Comparison of ENCODE assay signal across 21 cellular contexts in genomic region chr19:50450369-50451222, GRCh38. TPM values are rescaled to one million over a fixed set of nuclear protein-coding genes. Genes with fewer than 3 reads are reported as not detected.
"Had no signal": no experiment of that assay in that cellular context is flagged by ENCODE, and none has a peak within 500 bp of the region (broad histone marks: within the 10 kb centered on the region; RNA-seq: fewer than 3 reads in every experiment).

No MANE protein-coding gene starts in this region.

- H3K27me3 ChIP-seq: cardiac muscle cell had no signal

- H3K9me3 ChIP-seq: left lung, sigmoid colon, transverse colon had no signal

- H3K27me3 Mint-ChIP-seq: memory B cell; stimulated activated naive B cell treated with anti-CD40 and anti-IgM and Interleukin-4, amounts not matched to agents 10 μg/mL and 1 μg/mL and 100 μg/mL, for 72 hours had no signal

- DNase-seq: activated CD4-positive, alpha-beta T cell treated with anti-CD3 and anti-CD28 coated beads for 36 hours; activated CD8-positive, alpha-beta memory T cell treated with anti-CD3 and anti-CD28 coated beads, Interleukin-2, amount 50 U/mL, for 4 hours; activated CD8-positive, alpha-beta T cell treated with anti-CD3 and anti-CD28 coated beads for 36 hours; activated naive CD4-positive, alpha-beta T cell treated with Interleukin-2 at 50 U/mL for 16 hours; effector CD4-positive, alpha-beta T cell; foreskin melanocyte; head of caudate nucleus; sigmoid colon; stimulated activated CD4-positive, alpha-beta T cell treated with anti-CD3 and anti-CD28 coated beads, Interleukin-2, amount 100 ng/mL, for 24 hours; stimulated activated naive B cell treated with anti-CD40 and anti-IgM and Interleukin-4, amounts not matched to agents 10 μg/mL and 1 μg/mL and 100 μg/mL, for 72 hours; substantia nigra; transverse colon had no signal

- H3K4me1 Mint-ChIP-seq: activated CD4-positive, alpha-beta T cell treated with anti-CD3 and anti-CD28 coated beads for 36 hours; memory B cell had no signal

- H3K9me3 Mint-ChIP-seq: activated CD8-positive, alpha-beta T cell treated with anti-CD3 and anti-CD28 coated beads for 36 hours; activated T-helper 1 cell treated with anti-CD3 and anti-CD28 coated beads, Interleukin-12 subunit alpha, Interleukin-12 subunit beta, Interleukin-2, Interleukin-4 antibody, amounts not matched to agents 30 ng/mL and 10 ng/mL and 1 ng/mL, durations not matched to agents 14 hours and 24 hours and 36 hours; memory B cell; natural killer cell treated with Interleukin-12 subunit alpha and Interleukin-12 subunit beta and Interleukin-15 and Interleukin-18, amount 100 ng/mL, for 72 hours; stimulated activated naive B cell treated with anti-CD40 and anti-IgM and Interleukin-4, amounts not matched to agents 10 μg/mL and 1 μg/mL and 100 μg/mL, for 72 hours; T-helper 2 cell treated with Interferon-gamma antibody and Interleukin-4, amounts not matched to agents 5 μg/mL and 100 μg/mL, for 36 hours had no signal

- H3K4me3 ChIP-seq: cardiac muscle cell, left lung, sigmoid colon, transverse colon had no signal

- ATAC-seq: activated CD4-positive, alpha-beta T cell treated with anti-CD3 and anti-CD28 coated beads for 36 hours; activated CD8-positive, alpha-beta T cell treated with anti-CD3 and anti-CD28 coated beads for 36 hours; left lung; stimulated activated naive B cell treated with anti-CD40 and anti-IgM and Interleukin-4, amounts not matched to agents 10 μg/mL and 1 μg/mL and 100 μg/mL, for 72 hours had no signal

- H3K4me3 Mint-ChIP-seq: activated CD4-positive, alpha-beta T cell treated with anti-CD3 and anti-CD28 coated beads for 36 hours; activated CD8-positive, alpha-beta T cell treated with anti-CD3 and anti-CD28 coated beads for 36 hours; activated T-helper 1 cell treated with anti-CD3 and anti-CD28 coated beads, Interleukin-12 subunit alpha, Interleukin-12 subunit beta, Interleukin-2, Interleukin-4 antibody, amounts not matched to agents 30 ng/mL and 10 ng/mL and 1 ng/mL, durations not matched to agents 14 hours and 24 hours and 36 hours; memory B cell; natural killer cell treated with Interleukin-12 subunit alpha and Interleukin-12 subunit beta and Interleukin-15 and Interleukin-18, amount 100 ng/mL, for 72 hours; stimulated activated naive B cell treated with anti-CD40 and anti-IgM and Interleukin-4, amounts not matched to agents 10 μg/mL and 1 μg/mL and 100 μg/mL, for 72 hours; T-helper 2 cell treated with Interferon-gamma antibody and Interleukin-4, amounts not matched to agents 5 μg/mL and 100 μg/mL, for 36 hours had no signal

- H3K36me3 Mint-ChIP-seq: memory B cell; natural killer cell treated with Interleukin-12 subunit alpha and Interleukin-12 subunit beta and Interleukin-15 and Interleukin-18, amount 100 ng/mL, for 72 hours had no signal

- H3K4me1 ChIP-seq: left lung, sigmoid colon, transverse colon had no signal

- H3K27ac ChIP-seq: cardiac muscle cell, left lung, sigmoid colon, transverse colon had no signal

- H3K27ac Mint-ChIP-seq: activated CD4-positive, alpha-beta T cell treated with anti-CD3 and anti-CD28 coated beads for 36 hours; activated CD8-positive, alpha-beta T cell treated with anti-CD3 and anti-CD28 coated beads for 36 hours; activated T-helper 1 cell treated with anti-CD3 and anti-CD28 coated beads, Interleukin-12 subunit alpha, Interleukin-12 subunit beta, Interleukin-2, Interleukin-4 antibody, amounts not matched to agents 30 ng/mL and 10 ng/mL and 1 ng/mL, durations not matched to agents 14 hours and 24 hours and 36 hours; memory B cell; natural killer cell treated with Interleukin-12 subunit alpha and Interleukin-12 subunit beta and Interleukin-15 and Interleukin-18, amount 100 ng/mL, for 72 hours; stimulated activated naive B cell treated with anti-CD40 and anti-IgM and Interleukin-4, amounts not matched to agents 10 μg/mL and 1 μg/mL and 100 μg/mL, for 72 hours; T-helper 2 cell treated with Interferon-gamma antibody and Interleukin-4, amounts not matched to agents 5 μg/mL and 100 μg/mL, for 36 hours had no signal

- H3K36me3 ChIP-seq: cardiac muscle cell, left lung, sigmoid colon, transverse colon had no signal

RNA-seq across cellular contexts. Expression of gene MYBPC2, which starts 17.9 kb away (rescaled TPM):
- total RNA-seq: mucosa of gallbladder, osteocyte, pulmonary artery endothelial cell, sigmoid colon had no signal

RNA-seq across cellular contexts. Expression of gene GARIN5A, which starts 26.1 kb away (rescaled TPM):
- total RNA-seq: pulmonary artery endothelial cell had no signal

RNA-seq across cellular contexts. Expression of gene SPIB, which starts 31.9 kb away (rescaled TPM):
- total RNA-seq: osteocyte, pulmonary artery endothelial cell had no signal
